Comparison of ENCODE assay signal across 11 cellular contexts in the genomic region with DNA sequence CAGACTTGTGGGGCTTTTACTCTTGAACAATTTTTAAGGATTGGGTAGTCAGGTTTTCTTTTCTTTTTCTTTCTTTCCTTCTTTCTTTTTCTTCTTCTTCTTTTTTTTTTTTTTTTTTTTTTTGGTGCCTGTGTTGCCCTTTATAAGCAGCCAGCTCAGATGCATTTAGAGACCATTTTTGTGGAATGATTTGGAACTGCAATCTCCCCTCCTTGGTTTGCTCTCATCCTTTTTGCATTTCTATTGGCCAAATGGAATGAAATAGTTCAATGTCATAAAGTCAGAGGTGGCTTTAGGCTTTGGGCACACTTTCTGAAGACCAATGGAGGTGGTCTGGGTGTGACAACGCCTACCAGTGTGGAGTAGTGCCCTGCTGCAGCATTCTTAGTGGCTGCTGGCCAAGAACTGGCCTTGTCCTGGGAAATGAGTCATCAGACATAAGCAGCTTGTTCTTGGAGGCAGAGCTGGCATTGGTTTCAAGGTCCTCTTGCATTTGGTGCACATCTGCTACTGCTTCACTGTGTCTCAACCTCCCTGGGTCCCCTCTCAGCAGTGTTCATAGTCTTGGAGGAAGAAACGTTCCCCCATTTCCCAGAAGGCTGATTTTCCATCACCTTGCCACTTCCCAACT.
A peak's percentile ranks its signal among the peaks of the same experiment; 100 is the strongest.
DNase-seq lines count a peak whose midpoint lies in the region; ATAC-seq and TF ChIP-seq lines count a peak whose summit lies in the region.
"Had no signal": no experiment of that assay in that cellular context is flagged by ENCODE, and none has a peak within 500 bp of the region (broad histone marks: within the 10 kb centered on the region; RNA-seq: fewer than 3 reads in every experiment).

No MANE protein-coding gene starts in this region.

- no peak overlapping the region for H3K56ac ChIP-seq in IMR-90 (ENCODE audit: extremely low read depth, insufficient read depth, low read length)

- no peak overlapping the region for H3K18ac ChIP-seq in IMR-90 (ENCODE audit: low read depth, low read length)

- H2BK5ac ChIP-seq in IMR-90 (ENCODE audit: low read depth, low read length, poor library complexity, severe bottlenecking): no peak overlapping the region

- DNase-seq in Ammon's horn (ENCODE audit: low spot score) (peak; percentile 6), IMR-90 (peak; percentile 43), breast epithelium (ENCODE audit: low spot score in 2 of 2) (peak; percentile 18 to 50), mucosa of gallbladder (ENCODE audit: low spot score) (peak; percentile 69)
- no peak for DNase-seq in central memory CD4-positive, alpha-beta T cell
- DNase-seq: activated CD8-positive, alpha-beta T cell treated with anti-CD3 and anti-CD28 coated beads, Interleukin-2, amount 10 ng/mL, durations not matched to agents 7 days and 5 days; NCI-H187 had no signal

- no peak for TF ChIP-seq CTCF in IMR-90 (conservative IDR thresholded peaks at IDR 0.05; ENCODE audit: low read depth, low read length)
- TF ChIP-seq CTCF in breast epithelium (IDR thresholded peaks at IDR 0.05): no peak

- no peak overlapping the region for H4K8ac ChIP-seq in IMR-90 (ENCODE audit: low read depth in 2 of 2, low read length in 2 of 2)

- no peak overlapping the region for H2BK20ac ChIP-seq in IMR-90 (ENCODE audit: low read depth, low read length)

- CTCF ChIA-PET in IMR-90 (lab: Yijun Ruan, JAX): no interaction called here

- no peak overlapping the region for H4K91ac ChIP-seq in IMR-90 (ENCODE audit: insufficient read depth, low read depth, low read length)

- no peaks in the 10 kb centered on the region for H4K20me1 ChIP-seq in IMR-90 (ENCODE audit: insufficient read depth, low read length)

- no peak overlapping the region for H3K14ac ChIP-seq in IMR-90 (replicated peaks; ENCODE audit: low read depth, low read length)

- H3K27me3 ChIP-seq in IMR-90 (ENCODE audit: control insufficient read depth, insufficient read depth, low read length) (no peaks in the 10 kb centered on the region), breast epithelium (peaks cover 0 to 17% of the 10 kb centered on the region in 2 donors)

- H2AK9ac ChIP-seq in IMR-90 (replicated peaks; ENCODE audit: low read depth, low read length, poor library complexity): no peak overlapping the region

- H3K4me1 ChIP-seq in IMR-90 (ENCODE audit: control insufficient read depth, insufficient read depth, low read length) (no peaks in the 10 kb centered on the region), breast epithelium (no peaks in the 10 kb centered on the region)

- intact Hi-C loops in IMR-90 (cut with micrococcal nuclease) (no loop called here), breast epithelium (cut with DNase I; ENCODE audit: low total_unique reads) (no loop called here)

- H2BK15ac ChIP-seq in IMR-90 (ENCODE audit: low read depth, low read length): no peak overlapping the region

- H3K27ac ChIP-seq in IMR-90 (ENCODE audit: insufficient read depth, low read length) (no peak overlapping the region), breast epithelium (no peak overlapping the region)
- H3K27ac ChIP-seq: skin epidermis had no signal

- peaks cover 2% of the 10 kb centered on the region; the same call in 1 of the 2 replicates for H3K9me1 ChIP-seq in IMR-90 (ENCODE audit: insufficient read depth, low read length)

- H3K4me3 ChIP-seq in IMR-90 (ENCODE audit: insufficient read depth, low read depth, low read length) (no peak overlapping the region), breast epithelium (no peak overlapping the region)
- H3K4me3 ChIP-seq: skin epidermis had no signal

- no peak overlapping the region for H2AFZ ChIP-seq in IMR-90 (replicated peaks; ENCODE audit: low read length, poor library complexity)

- ATAC-seq in IMR-90 (ENCODE audit: low read depth) (no peak), HG02840 (IDR thresholded peaks at IDR 0.05; ENCODE audit: low FRiP score, unreplicated experiment) (no peak), GM18858 (IDR thresholded peaks at IDR 0.05; ENCODE audit: unreplicated experiment) (no peak), GM19455 (IDR thresholded peaks at IDR 0.05; ENCODE audit: unreplicated experiment) (no peak)
- ATAC-seq: activated CD8-positive, alpha-beta T cell treated with anti-CD3 and anti-CD28 coated beads, Interleukin-2, amount 10 ng/mL, durations not matched to agents 7 days and 5 days had no signal

- TF ChIP-seq POLR2A in IMR-90 (IDR thresholded peaks at IDR 0.05; ENCODE audit: low read depth, low read length) (no peak), breast epithelium (IDR thresholded peaks at IDR 0.05) (no peak)

- POLR2A ChIA-PET in IMR-90 (lab: Charles Lee; ENCODE audit: unreplicated experiment): no interaction called here

- no peak for TF ChIP-seq RAD21 in IMR-90 (IDR thresholded peaks at IDR 0.05; ENCODE audit: low read length)

- H4K5ac ChIP-seq in IMR-90 (ENCODE audit: low read depth, low read length): no peak overlapping the region

- in situ Hi-C loops in IMR-90 (cut with MboI; ENCODE audit: low sequenced_read_pairs): no loop called here

- BruUV-seq in IMR-90 (replicated peaks; lab: Mats Ljungman, UMichigan): no TSS peak

- no peak overlapping the region for H3K23ac ChIP-seq in IMR-90 (ENCODE audit: low read depth, low read length)

- no CpG with 5 or more reads among the region's 2 CpGs for WGBS in IMR-90 (ENCODE audit: extremely low coverage in 2 of 2, insufficient read length in 1 of 2), 2 experiments

- no peak overlapping the region for H3K4ac ChIP-seq in IMR-90 (ENCODE audit: low read depth, low read length)

- no peak overlapping the region for H3K4me2 ChIP-seq in IMR-90 (ENCODE audit: low read depth, low read length)

- H3K79me1 ChIP-seq in IMR-90 (ENCODE audit: low read depth in 1 of 2, low read length in 2 of 2): no peaks in the 10 kb centered on the region

- H3K36me3 ChIP-seq in IMR-90 (ENCODE audit: control insufficient read depth, insufficient read depth, low read length): no peaks in the 10 kb centered on the region
- no peaks in the 10 kb centered on the region for H3K36me3 ChIP-seq in breast epithelium

- H2AK5ac ChIP-seq in IMR-90 (ENCODE audit: low read depth, low read length): no peak overlapping the region

- H2BK120ac ChIP-seq in IMR-90 (ENCODE audit: low read depth, low read length): no peak overlapping the region

- H3K9me3 ChIP-seq in IMR-90 (ENCODE audit: control insufficient read depth, insufficient read depth, low read length): no peaks in the 10 kb centered on the region
- H3K9me3 ChIP-seq in breast epithelium: no peaks in the 10 kb centered on the region

- no peak overlapping the region for H3K9ac ChIP-seq in IMR-90 (ENCODE audit: low read depth, low read length)

- dilution Hi-C loops in IMR-90 (cut with HindIII; ENCODE audit: low sequenced_read_pairs, unreplicated experiment): no loop called here

TF ChIP-seq in IMR-90, 13 proteins besides CTCF, POLR2A, EP300 and RAD21:
- TF ChIP-seq, protein P1, sequence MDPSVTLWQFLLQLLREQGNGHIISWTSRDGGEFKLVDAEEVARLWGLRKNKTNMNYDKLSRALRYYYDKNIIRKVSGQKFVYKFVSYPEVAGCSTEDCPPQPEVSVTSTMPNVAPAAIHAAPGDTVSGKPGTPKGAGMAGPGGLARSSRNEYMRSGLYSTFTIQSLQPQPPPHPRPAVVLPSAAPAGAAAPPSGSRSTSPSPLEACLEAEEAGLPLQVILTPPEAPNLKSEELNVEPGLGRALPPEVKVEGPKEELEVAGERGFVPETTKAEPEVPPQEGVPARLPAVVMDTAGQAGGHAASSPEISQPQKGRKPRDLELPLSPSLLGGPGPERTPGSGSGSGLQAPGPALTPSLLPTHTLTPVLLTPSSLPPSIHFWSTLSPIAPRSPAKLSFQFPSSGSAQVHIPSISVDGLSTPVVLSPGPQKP (IDR thresholded peaks at IDR 0.05; ENCODE audit: borderline replicate concordance, low read depth, low read length): no peak
- no peak for TF ChIP-seq CHD1 (IDR thresholded peaks at IDR 0.05; ENCODE audit: low read depth, low read length)
- no peak for TF ChIP-seq MAFK (IDR thresholded peaks at IDR 0.05; ENCODE audit: low read depth, low read length)
- TF ChIP-seq USF2 (IDR thresholded peaks at IDR 0.05; ENCODE audit: low read depth, low read length): no peak
- TF ChIP-seq RFX5 (IDR thresholded peaks at IDR 0.05; ENCODE audit: low read depth, low read length): no peak
- no peak for TF ChIP-seq MXI1 (IDR thresholded peaks at IDR 0.05; ENCODE audit: borderline replicate concordance, low read depth, low read length)
- no peak for TF ChIP-seq BHLHE40 (IDR thresholded peaks at IDR 0.05; ENCODE audit: low read depth, low read length)
- TF ChIP-seq FOS (IDR thresholded peaks at IDR 0.05; ENCODE audit: low read depth, low read length): no peak
- TF ChIP-seq NFE2L2 (IDR thresholded peaks at IDR 0.05; ENCODE audit: low read depth, low read length): no peak
- TF ChIP-seq SMC3 (IDR thresholded peaks at IDR 0.05; ENCODE audit: low read depth, low read length): no peak
- TF ChIP-seq CEBPB (IDR thresholded peaks at IDR 0.05; ENCODE audit: low read depth, low read length): no peak
TF ChIP-seq in IMR-90: peak in this region for 0.
